ENCODE assay signal across 9 cellular contexts in genomic region chr22:43228330-43228729, GRCh38. TPM values are rescaled to one million over a fixed set of nuclear protein-coding genes. Genes with fewer than 3 reads are reported as not detected.
DNase-seq lines count a peak whose midpoint lies in the region; ATAC-seq, FAIRE-seq and TF ChIP-seq lines count a peak whose summit lies in the region.
"Had no signal": no experiment of that assay in that cellular context is flagged by ENCODE, and none has a peak within 500 bp of the region (broad histone marks: within the 10 kb centered on the region; RNA-seq: fewer than 3 reads in every experiment).

No MANE protein-coding gene starts in this region.

- H3K9ac ChIP-seq in PC-3 (ENCODE audit: low read length): no peak overlapping the region
- no peak overlapping the region for H3K9ac ChIP-seq in H1 (replicated peaks in 1 of 4; ENCODE audit: extremely low read depth in 1 of 4, low read depth in 3 of 4, low read length in 3 of 4)

- FAIRE-seq in H1 (lab: Jason Lieb, UNC): no peak

- no peak overlapping the region for H4K5ac ChIP-seq in H1 (ENCODE audit: insufficient read length, low read depth, low read length)

- no peak overlapping the region for H2BK120ac ChIP-seq in H1 (replicated peaks; ENCODE audit: low read depth, low read length)

- H4K20me1 ChIP-seq in PC-3 (ENCODE audit: low read length) (no peaks in the 10 kb centered on the region), H1 (replicated peaks in 1 of 2; ENCODE audit: control insufficient read depth in 1 of 2, insufficient read depth in 2 of 2, low read length in 2 of 2) (no peaks in the 10 kb centered on the region)

- H3K27me3 Mint-ChIP-seq in CD14-positive monocyte (ENCODE audit: low read depth in 3 of 3): peaks cover 2 to 3% (median 3%) of the 10 kb centered on the region in 3 donors

- H3K9me3 Mint-ChIP-seq in CD14-positive monocyte: peaks cover 0 to 2% (median 0%) of the 10 kb centered on the region in 7 donors
- H3K9me3 Mint-ChIP-seq: naive thymus-derived CD8-positive, alpha-beta T cell had no signal

- no peak overlapping the region for H4K91ac ChIP-seq in H1 (replicated peaks; ENCODE audit: insufficient read length, low read length)

- no peak overlapping the region for H3K23ac ChIP-seq in H1 (ENCODE audit: insufficient read length)

- TF ChIP-seq POLR2A in H1 (IDR thresholded peaks at IDR 0.05; ENCODE audit: control extremely low read depth in 1 of 2, low read depth in 2 of 2, low read length in 2 of 2) (no peak), tibial nerve (IDR thresholded peaks at IDR 0.05) (no peak)

- peak overlapping the region in 2 of 7 donors; percentile 10 to 33 for H3K27ac Mint-ChIP-seq in CD14-positive monocyte

- peak; percentile 55 for TF ChIP-seq CTCF in PC-3 (conservative IDR thresholded peaks at IDR 0.05; ENCODE audit: low read depth, low read length)
- TF ChIP-seq CTCF in H1 (IDR thresholded peaks at IDR 0.05; ENCODE audit: control extremely low read depth in 1 of 3, insufficient read depth in 1 of 3, low read depth in 1 of 3, low read length in 3 of 3): peak; percentile 85 to 88 (median 86)
- TF ChIP-seq CTCF in upper lobe of right lung (IDR thresholded peaks at IDR 0.05): peak; percentile 21
- no peak for TF ChIP-seq CTCF in CD14-positive monocyte (IDR thresholded peaks at IDR 0.05)
- peak in 2 of 5 experiments; percentile 13 to 19 for TF ChIP-seq CTCF in tibial nerve (IDR thresholded peaks at IDR 0.05)

- ATAC-seq in PC-3 (no peak), upper lobe of right lung (no peak), GM21529 (IDR thresholded peaks at IDR 0.05; ENCODE audit: unreplicated experiment) (no peak)
- ATAC-seq: naive thymus-derived CD8-positive, alpha-beta T cell had no signal

- TF ChIP-seq EP300 in H1 (IDR thresholded peaks at IDR 0.05; ENCODE audit: borderline replicate concordance in 1 of 2, low read depth in 2 of 2, low read length in 2 of 2): no peak
- TF ChIP-seq EP300 in tibial nerve (IDR thresholded peaks at IDR 0.05): no peak

- H3K4me1 Mint-ChIP-seq in CD14-positive monocyte: peaks cover 5% of the 10 kb centered on the region

- no peaks in the 10 kb centered on the region for H3K36me3 Mint-ChIP-seq in CD14-positive monocyte
- H3K36me3 Mint-ChIP-seq: naive thymus-derived CD8-positive, alpha-beta T cell had no signal

- CTCF ChIA-PET in PC-3 (lab: Charles Lee): interaction anchor here (0.6 to 1.2 kb wide), 2 partner anchors 41 to 154 kb away, joined by 4 to 6 read pairs; no protein-coding TSS in a partner anchor
- CTCF ChIA-PET in H1 (lab: Charles Lee; ENCODE audit: partially characterized antibody): interaction anchor here (0.5 to 26.8 kb wide), 48 partner anchors 11 to 847 kb away, joined by 3 to 388 read pairs (median 4); partner anchors contain the start of gene TTLL12

- no peak overlapping the region for H3K4ac ChIP-seq in H1 (replicated peaks; ENCODE audit: insufficient read length, low read depth, low read length)

- H3K27ac ChIP-seq in PC-3 (ENCODE audit: low read length): no peak overlapping the region
- no peak overlapping the region for H3K27ac ChIP-seq in H1 (ENCODE audit: low read depth, low read length)
- H3K27ac ChIP-seq in upper lobe of right lung: no peak overlapping the region
- no peak overlapping the region for H3K27ac ChIP-seq in tibial nerve

- peak overlapping the region; percentile 9; the same call in 1 of the 2 replicates for H2BK20ac ChIP-seq in H1 (ENCODE audit: low read length)

- intact Hi-C loops in PC-3 (cut with micrococcal nuclease) (no loop called here), upper lobe of right lung (cut with DNase I) (no loop called here), CD14-positive monocyte (cut with micrococcal nuclease) (no loop called here)

- H3K18ac ChIP-seq in H1 (ENCODE audit: extremely low read depth, low read length): no peak overlapping the region

- H2AFZ ChIP-seq in PC-3 (ENCODE audit: low read length): no peak overlapping the region
- H2AFZ ChIP-seq in H1 (ENCODE audit: low read length): no peak overlapping the region

- no peaks in the 10 kb centered on the region for H3K79me1 ChIP-seq in H1 (ENCODE audit: low read depth, low read length)

- BruUV-seq in PC-3 (replicated peaks; lab: Mats Ljungman, UMichigan): no TSS peak

- H3K27me3 ChIP-seq in PC-3 (ENCODE audit: low read length) (no peaks in the 10 kb centered on the region), H1 (replicated peaks in 1 of 4; ENCODE audit: control insufficient read depth in 3 of 4, extremely low read depth in 1 of 4, insufficient read depth in 3 of 4, low read length in 3 of 4) (peaks cover 0 to 4% (median 3%) of the 10 kb centered on the region in 4 experiments; a peak in 2 of 7 replicates), upper lobe of right lung (peaks cover 7% of the 10 kb centered on the region), tibial nerve (peaks cover 0 to 7% of the 10 kb centered on the region in 2 donors)

- peak overlapping the region; percentile 92; the same call in 1 of the 2 replicates for H2BK15ac ChIP-seq in H1 (ENCODE audit: low read length)

- H3K79me2 ChIP-seq in PC-3 (ENCODE audit: low read length) (no peaks in the 10 kb centered on the region), H1 (ENCODE audit: control insufficient read depth in 1 of 2, insufficient read depth in 2 of 2, low read length in 2 of 2) (no peaks in the 10 kb centered on the region)

- H3K4me3 ChIP-seq in PC-3 (ENCODE audit: low read length) (no peak overlapping the region), H1 (ENCODE audit: extremely low read depth in 1 of 4, insufficient read depth in 2 of 4, low read depth in 3 of 4, low read length in 4 of 4) (no peak overlapping the region), upper lobe of right lung (no peak overlapping the region), tibial nerve (no peak overlapping the region)

- H3K36me3 ChIP-seq in PC-3 (ENCODE audit: low read depth, low read length) (no peaks in the 10 kb centered on the region), H1 (ENCODE audit: control insufficient read depth in 2 of 4, insufficient read depth in 4 of 4, low read length in 3 of 4) (no peaks in the 10 kb centered on the region), upper lobe of right lung (no peaks in the 10 kb centered on the region), tibial nerve (no peaks in the 10 kb centered on the region)

- H3K4me2 ChIP-seq in PC-3 (ENCODE audit: low read length): no peak overlapping the region
- H3K4me2 ChIP-seq in H1 (ENCODE audit: insufficient read depth in 1 of 2, low read depth in 2 of 2, low read length in 2 of 2): no peak overlapping the region

- H3K4me3 Mint-ChIP-seq in CD14-positive monocyte: no peak overlapping the region

- no peak overlapping the region for H3K14ac ChIP-seq in H1 (ENCODE audit: insufficient read length)

- POLR2A ChIA-PET in PC-3 (lab: Charles Lee; ENCODE audit: unreplicated experiment): no interaction called here
- POLR2A ChIA-PET in H1 (lab: Charles Lee; ENCODE audit: partially characterized antibody): interaction anchor here (0.6 to 1.6 kb wide), 4 partner anchors 9 to 185 kb away, joined by 3 to 4 read pairs (median 4); no protein-coding TSS in a partner anchor

- no peak overlapping the region for H2AK5ac ChIP-seq in H1 (ENCODE audit: low read depth, low read length)

- no peaks in the 10 kb centered on the region for H3K9me2 ChIP-seq in PC-3 (replicated peaks; ENCODE audit: low read length)

- H2BK5ac ChIP-seq in H1 (ENCODE audit: low read depth, low read length): no peak overlapping the region; the same call in 1 of the 2 replicates

- H3K4me1 ChIP-seq in PC-3 (ENCODE audit: insufficient read depth, low read length) (no peaks in the 10 kb centered on the region), H1 (replicated peaks in 1 of 4; ENCODE audit: control insufficient read depth in 3 of 4, insufficient read depth in 4 of 4, low read length in 3 of 4) (peaks cover 0 to 19% (median 14%) of the 10 kb centered on the region in 4 experiments; a peak in 6 of 7 replicates), upper lobe of right lung (no peaks in the 10 kb centered on the region), tibial nerve (peaks cover 0 to 17% (median 0%) of the 10 kb centered on the region in 4 donors)

- peak; percentile 81 to 88 for TF ChIP-seq RAD21 in H1 (IDR thresholded peaks at IDR 0.05 in 1 of 2, conservative IDR thresholded peaks at IDR 0.05 in 1 of 2; ENCODE audit: low read depth in 2 of 2, low read length in 2 of 2)

- H3K9me3 ChIP-seq in PC-3 (ENCODE audit: low read length) (no peaks in the 10 kb centered on the region), H1 (ENCODE audit: insufficient read depth in 2 of 2, low read depth in 1 of 2, low read length in 1 of 2) (no peaks in the 10 kb centered on the region), upper lobe of right lung (no peaks in the 10 kb centered on the region), tibial nerve (no peaks in the 10 kb centered on the region)

- WGBS in H1 (ENCODE audit: extremely low coverage in 1 of 2, insufficient coverage in 1 of 2, insufficient read length in 1 of 2, insufficient replicate concordance in 2 of 2, low coverage in 1 of 2, low lambda C conversion rate in 2 of 2, missing lambda C conversion rate in 1 of 2), 2 experiments: 36% methylated on average over 7 of the region's 8 CpGs; no CpG with 5 or more reads in 1 of the 2 experiments
- WGBS in tibial nerve, 2 donors: 73% methylated on average over 8 of the region's 8 CpGs

- H3K56ac ChIP-seq in H1 (replicated peaks; ENCODE audit: insufficient read length, low read depth, low read length): no peak overlapping the region

- no peaks in the 10 kb centered on the region; the same call in 1 of the 2 replicates for H3K23me2 ChIP-seq in H1 (ENCODE audit: low read depth, low read length)

- H3F3A ChIP-seq in PC-3 (ENCODE audit: low read length, unreplicated experiment): no peaks in the 10 kb centered on the region

- peak; percentile 30 to 50 for DNase-seq in stimulated activated CD4-positive, alpha-beta T cell treated with anti-CD3 and anti-CD28 coated beads, Interleukin-2, amount 100 ng/mL, for 24 hours
- DNase-seq in stimulated activated CD4-positive, alpha-beta T cell treated with anti-CD3 and anti-CD28 coated beads, Interleukin-4, amount 100 ng/mL, for 4 hours: no peak
- DNase-seq in PC-3 (peak; percentile 35), H1 (ENCODE audit: low read depth in 1 of 2, low spot score in 2 of 2) (peak; percentile 38 to 91), upper lobe of right lung (no peak), CD14-positive monocyte (ENCODE audit: low spot score) (no peak), tibial nerve (ENCODE audit: low spot score in 2 of 2) (no peak)

- H2BK12ac ChIP-seq in H1 (ENCODE audit: low read depth, low read length): 0 out of 2 replicates have a peak overlapping the region, but pooled peaks have one; percentile 80

- no peak overlapping the region for H4K8ac ChIP-seq in H1 (ENCODE audit: extremely low read depth, insufficient read depth, low read length)

RNA-seq across cellular contexts. Expression of gene TTLL12, which starts 41.4 kb away (rescaled TPM):
- total RNA-seq in PC-3 (2014; rRNA removed) (48.9 and 54.3 TPM in 2 replicates), upper lobe of right lung (20.5 TPM), tibial nerve (10 to 100 TPM; 38.5 to 50.4 (median 41.9) TPM)
- total RNA-seq in H1 (2021; fragmentation: NEBNext Ultra II Directional; extraction: Animal tissue kit (Norgen Biotek cat#: 25700)): 124 and 125 TPM in 2 replicates
- polyA plus RNA-seq in H1 (2011; rRNA removed) (101 and 152 TPM in 2 replicates), CD14-positive monocyte (10 to 100 TPM; 16.5 to 16.6 TPM)
- 63.8 TPM for polyA plus RNA-seq in H1 (2011; cell fraction: cytosol; rRNA removed)
- polyA plus RNA-seq in H1 (2011; cell fraction: nucleus; rRNA removed): 119 TPM
- 78.9 to 105 TPM (median 98.6 TPM) in 4 replicates for polyA plus RNA-seq in H1 (2012, experiment 1 of 2)
- polyA plus RNA-seq in H1 (2012, experiment 2 of 2): 117 TPM
- 71.1 TPM for polyA plus RNA-seq in H1 (2013, experiment 1 of 2)
- 74.2 TPM for polyA plus RNA-seq in H1 (2013, experiment 2 of 2)
- polyA minus RNA-seq in H1 (2011; rRNA and poly(A)+ RNA removed): 50.6 and 56.1 TPM in 2 replicates
- 63.1 TPM for polyA minus RNA-seq in H1 (2011; cell fraction: cytosol; rRNA and poly(A)+ RNA removed)
- 34.2 TPM for polyA minus RNA-seq in H1 (2011; cell fraction: nucleus; rRNA and poly(A)+ RNA removed)

Comparison
In these comparisons a context has a peak if more than half of its experiments do, and no peak if none do; other contexts are left out.
1. DNase-seq: peak in stimulated activated CD4-positive, alpha-beta T cell treated with anti-CD3 and anti-CD28 coated beads, Interleukin-2, amount 100 ng/mL, for 24 hours (2 of 2), PC-3 (single experiment) and H1 (2 of 2); none in stimulated activated CD4-positive, alpha-beta T cell treated with anti-CD3 and anti-CD28 coated beads, Interleukin-4, amount 100 ng/mL, for 4 hours (0 of 2), upper lobe of right lung (single experiment), CD14-positive monocyte (single experiment) and tibial nerve (0 of 2).